Comparison of ENCODE assay signal across 8 cellular contexts in genomic region chr2:62706721-62707516, GRCh38. TPM values are rescaled to one million over a fixed set of nuclear protein-coding genes. Genes with fewer than 3 reads are reported as not detected.
DNase-seq lines count a peak whose midpoint lies in the region; ATAC-seq, FAIRE-seq and TF ChIP-seq lines count a peak whose summit lies in the region.

No MANE protein-coding gene starts in this region.

- peaks cover 7 to 34% of the 10 kb centered on the region in 2 experiments for H3K36me3 ChIP-seq in HEK293 (ENCODE audit: control insufficient read depth in 2 of 2, insufficient read depth in 1 of 2, low read length in 2 of 2)

- H3K9me3 Mint-ChIP-seq in memory B cell: no peaks in the 10 kb centered on the region

- H3K27ac ChIP-seq in A549 (peak overlapping the region; percentile 94 to 97), HEK293 (ENCODE audit: extremely low read depth, low read depth, low read length) (no peak overlapping the region; the same call in 1 of the 2 replicates)

- peak overlapping the region; percentile 48 for H3K27ac Mint-ChIP-seq in memory B cell

- peak overlapping the region; percentile 93 for H3K4me3 Mint-ChIP-seq in memory B cell

- POLR2A ChIA-PET in A549 (lab: Yijun Ruan, JAX): interaction anchor here (0.9 kb wide), 1 partner anchor 129 kb away, joined by 4 read pairs; no protein-coding TSS in a partner anchor
- POLR2A ChIA-PET in HEK293 (lab: Yijun Ruan, JAX): no interaction called here

- in situ Hi-C loops in astrocyte of the cerebellum (cut with HindIII; ENCODE audit: low sequenced_read_pairs): no loop called here

- CTCF ChIA-PET in A549 (lab: Yijun Ruan, JAX) (interaction anchor here (1.1 to 1.5 kb wide), 2 partner anchors 80 to 250 kb away, joined by 4 to 9 read pairs; no protein-coding TSS in a partner anchor), HEK293 (lab: Yijun Ruan, JAX) (no interaction called here)

- no peaks in the 10 kb centered on the region for H3K27me3 Mint-ChIP-seq in memory B cell

- H3K9me3 ChIP-seq in A549 (peaks cover 28% of the 10 kb centered on the region), HEK293 (ENCODE audit: control insufficient read depth, insufficient read depth, low read depth, low read length) (no peaks in the 10 kb centered on the region)

- H3K4me1 Mint-ChIP-seq in memory B cell: peaks cover 29% of the 10 kb centered on the region

- WGBS in A549 (ENCODE audit: missing lambda C conversion rate): 26% methylated on average over 7 of the region's 7 CpGs

- H3K4me3 ChIP-seq in A549 (peak overlapping the region; percentile 68), HEK293 (ENCODE audit: low read depth, low read length) (peak overlapping the region; percentile 87), astrocyte of the cerebellum (ENCODE audit: low read depth, low read length) (peak overlapping the region; percentile 82)

- H3K4me1 ChIP-seq in A549: peaks cover 25% of the 10 kb centered on the region
- H3K4me1 ChIP-seq in HEK293 (ENCODE audit: control insufficient read depth, insufficient read depth, low read length): peaks cover 6% of the 10 kb centered on the region

- no peak for TF ChIP-seq EP300 in A549 (IDR thresholded peaks at IDR 0.05)

- TF ChIP-seq POLR2A in A549 (IDR thresholded peaks at IDR 0.05; ENCODE audit: low read length): no peak

- TF ChIP-seq CTCF in A549 (IDR thresholded peaks at IDR 0.05): no peak
- no peak for TF ChIP-seq CTCF in HEK293 (tag by site-specific recombination; IDR thresholded peaks at IDR 0.05)
- TF ChIP-seq CTCF in astrocyte of the cerebellum (IDR thresholded peaks at IDR 0.05; ENCODE audit: low read depth, low read length, missing control alignments): no peak

- TF ChIP-seq RAD21 in A549 (conservative IDR thresholded peaks at IDR 0.05 in 1 of 2, IDR thresholded peaks at IDR 0.05 in 1 of 2): 0 out of 5 replicates have a peak, but pooled peaks of 1 of the 2 experiments have one; percentile 15

- peak overlapping the region; percentile 88 for H3K4me2 ChIP-seq in A549

- peaks cover 9% of the 10 kb centered on the region for H3K36me3 Mint-ChIP-seq in memory B cell

- FAIRE-seq in A549 (lab: Jason Lieb, UNC): peak; percentile 23

- ATAC-seq in A549 (no peak), memory B cell (ENCODE audit: low read depth) (no peak), HG02623 (IDR thresholded peaks at IDR 0.05; ENCODE audit: unreplicated experiment) (no peak), GM18511 (IDR thresholded peaks at IDR 0.05; ENCODE audit: unreplicated experiment) (no peak), GM19455 (IDR thresholded peaks at IDR 0.05; ENCODE audit: unreplicated experiment) (no peak)

- DNase-seq in A549 (ENCODE audit: low read depth in 1 of 2, low spot score in 1 of 2) (peak in 1 of 2 experiments; percentile 21), astrocyte of the cerebellum (ENCODE audit: low read depth) (no peak), memory B cell (ENCODE audit: low spot score in 2 of 2) (no peak), NCI-H1092 (lab: John Stamatoyannopoulos, UW) (no peak)

TF ChIP-seq in A549, 52 proteins besides CTCF, POLR2A, EP300 and RAD21:
- TF ChIP-seq TFCP2L1 (CRISPR knock-in tag; IDR thresholded peaks at IDR 0.05) (no peak), RNF2 (IDR thresholded peaks at IDR 0.05; ENCODE audit: borderline replicate concordance, low read depth) (no peak), SREBF2 (IDR thresholded peaks at IDR 0.05) (no peak), KDM1A (IDR thresholded peaks at IDR 0.05; ENCODE audit: low read depth) (no peak), CEBPB (IDR thresholded peaks at IDR 0.05) (no peak), NFE2L2 (conservative IDR thresholded peaks at IDR 0.05; ENCODE audit: low read length) (no peak), E2F6 (IDR thresholded peaks at IDR 0.05; ENCODE audit: borderline replicate concordance, low read depth) (no peak), SMC3 (IDR thresholded peaks at IDR 0.05) (no peak), MAX (IDR thresholded peaks at IDR 0.05) (0 out of 2 replicates have a peak, but pooled peaks have one; percentile 16), EHF (CRISPR knock-in tag; IDR thresholded peaks at IDR 0.05) (no peak), ZNF302 (CRISPR knock-in tag; IDR thresholded peaks at IDR 0.05) (no peak), JUN (IDR thresholded peaks at IDR 0.05) (0 out of 5 replicates have a peak, but pooled peaks of 1 of the 2 experiments have one; percentile 3), MYC (IDR thresholded peaks at IDR 0.05; ENCODE audit: borderline replicate concordance, low read length) (no peak)
TF ChIP-seq in A549: peak in this region for 2.

TF ChIP-seq in HEK293, 187 proteins besides CTCF, POLR2A, EP300 and RAD21:
- TF ChIP-seq ZNF548 (tag by site-specific recombination; IDR thresholded peaks at IDR 0.05) (no peak), ZSCAN4 (tag by site-specific recombination; IDR thresholded peaks at IDR 0.05) (no peak), WT1 (tag by site-specific recombination; IDR thresholded peaks at IDR 0.05) (no peak), ZNF18 (tag by site-specific recombination; IDR thresholded peaks at IDR 0.05) (0 out of 2 replicates have a peak, but pooled peaks have one; percentile 0), ZNF223 (tag by site-specific recombination; IDR thresholded peaks at IDR 0.05) (no peak), FEZF1 (tag by site-specific recombination; IDR thresholded peaks at IDR 0.05) (0 out of 2 replicates have a peak, but pooled peaks have one; percentile 19), SCRT2 (tag by site-specific recombination; IDR thresholded peaks at IDR 0.05) (peak; percentile 86), ZBTB17 (tag by site-specific recombination; IDR thresholded peaks at IDR 0.05) (0 out of 2 replicates have a peak, but pooled peaks have one; percentile 2)

RNA-seq across cellular contexts. Expression of gene EHBP1, which starts 1.4 kb away (rescaled TPM):
- polyA plus RNA-seq in A549 (2011; rRNA removed) (145 and 204 TPM in 2 replicates), A549 (2017; fragmentation: RNase III; extraction: RNeasy Plus Mini Kit Qiagen cat#74134 plus additional on column Dnase treatment) (62.4 to 76.9 TPM (median 65.7 TPM) in 3 replicates)
- 27.9 and 34.9 TPM in 2 replicates for polyA plus RNA-seq in A549 (2012; cell fraction: cytosol; rRNA removed)
- 23.7 and 39.5 TPM in 2 replicates for polyA plus RNA-seq in A549 (2012; cell fraction: nucleus; rRNA removed)
- 153 and 167 TPM in 2 replicates for polyA minus RNA-seq in A549 (2011; rRNA and poly(A)+ RNA removed)
